In the genomic region with DNA sequence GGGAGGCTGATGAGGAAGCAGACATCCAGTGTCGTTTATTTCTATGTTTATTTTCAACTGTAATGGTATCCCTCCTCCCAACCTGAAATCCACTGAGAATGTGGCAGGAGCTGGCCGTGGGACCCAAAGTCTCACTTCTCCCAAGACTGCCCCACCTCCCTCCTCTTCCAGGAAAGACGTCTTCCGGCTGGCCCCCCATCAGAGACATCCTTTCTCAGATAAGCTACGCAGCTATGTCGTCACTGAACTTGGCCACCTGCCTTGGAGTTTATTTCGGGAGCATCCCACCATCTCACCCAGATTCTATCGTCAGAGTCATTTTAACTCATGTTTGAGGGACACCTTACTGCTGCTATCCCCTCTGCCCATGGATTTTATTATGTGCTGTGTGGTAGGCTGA, we compare ENCODE assay signal across 1 cellular context.
A peak's percentile ranks its signal among the peaks of the same experiment; 100 is the strongest.
TF ChIP-seq lines count a peak whose summit lies in the region.

No MANE protein-coding gene starts in this region.

TF ChIP-seq in K562, 482 proteins besides CTCF, POLR2A, EP300 and RAD21:
- no peak for TF ChIP-seq MEF2A (IDR thresholded peaks at IDR 0.05; ENCODE audit: control insufficient read depth, low read depth, low read length)
- 0 out of 2 replicates have a peak, but pooled peaks have one; percentile 9 for TF ChIP-seq NFIC (IDR thresholded peaks at IDR 0.05)
- TF ChIP-seq CTBP1 (IDR thresholded peaks at IDR 0.05; ENCODE audit: borderline replicate concordance), result peak; percentile 66
- TF ChIP-seq RBM14 (IDR thresholded peaks at IDR 0.05; ENCODE audit: borderline replicate concordance, insufficient read depth, low read depth, low read length), result no peak
- no peak for TF ChIP-seq ZBTB17 (CRISPR knock-in tag; IDR thresholded peaks at IDR 0.05)
- TF ChIP-seq ZNF347 (CRISPR knock-in tag; IDR thresholded peaks at IDR 0.05; ENCODE audit: low read depth), result no peak
- TF ChIP-seq GABPA (tag; conservative IDR thresholded peaks at IDR 0.05; ENCODE audit: low read depth), result 0 out of 2 replicates have a peak, but pooled peaks have one; percentile 13
- TF ChIP-seq CXXC5 (CRISPR knock-in tag; IDR thresholded peaks at IDR 0.05), result peak; percentile 55
- no peak for TF ChIP-seq GTF2A2 (tag; IDR thresholded peaks at IDR 0.05)
- TF ChIP-seq CBX3 (IDR thresholded peaks at IDR 0.05; ENCODE audit: borderline replicate concordance in 1 of 2, low read length in 2 of 2), result no peak
- TF ChIP-seq ZNF140 (CRISPR knock-in tag; IDR thresholded peaks at IDR 0.05), result no peak
- no peak for TF ChIP-seq RB1 (IDR thresholded peaks at IDR 0.05; ENCODE audit: low read depth)
- TF ChIP-seq HMGXB4 (CRISPR knock-in tag; IDR thresholded peaks at IDR 0.05), result no peak
- peak; percentile 74 for TF ChIP-seq CREM (IDR thresholded peaks at IDR 0.05; ENCODE audit: low read depth)
- TF ChIP-seq ATF1 (CRISPR knock-in tag; IDR thresholded peaks at IDR 0.05), result no peak
- peak; percentile 32; the same call in 1 of the 2 replicates for TF ChIP-seq ATF1 (tag; IDR thresholded peaks at IDR 0.05)
- no peak for TF ChIP-seq ELF2 (CRISPR knock-in tag; IDR thresholded peaks at IDR 0.05)
- no peak for TF ChIP-seq KLF16 (IDR thresholded peaks at IDR 0.05)
- TF ChIP-seq ZNF583 (CRISPR knock-in tag; IDR thresholded peaks at IDR 0.05), result no peak
TF ChIP-seq in K562: peak in this region for 6.
